In the genomic region with DNA sequence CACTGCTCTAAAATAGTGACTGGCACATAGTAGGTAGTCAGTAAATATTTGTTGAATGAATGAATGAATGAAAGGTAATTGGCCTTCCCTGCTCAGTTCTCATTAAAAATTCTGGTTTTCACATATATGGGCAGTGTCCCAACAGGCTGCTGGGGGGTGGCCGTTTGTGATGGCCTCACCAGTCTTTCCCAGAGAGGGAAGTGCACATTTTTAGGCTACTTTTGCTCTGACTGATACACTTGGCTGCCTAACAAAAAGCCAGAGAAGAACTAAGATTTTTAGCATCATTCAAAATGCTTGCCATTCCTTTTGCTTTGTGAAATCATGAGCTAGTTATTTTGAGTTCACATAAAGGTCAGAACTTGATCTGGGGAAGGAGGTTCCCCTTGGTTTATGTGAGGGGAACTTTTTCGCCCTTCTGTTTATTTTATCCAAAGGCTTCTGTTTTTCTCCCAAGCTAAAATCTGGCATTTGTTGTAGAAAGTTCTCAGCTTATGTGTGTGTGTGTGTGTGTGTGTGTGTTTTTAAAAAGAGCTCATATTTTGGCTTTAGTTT, we compare ENCODE assay signal across 10 cellular contexts.
DNase-seq lines count a peak whose midpoint lies in the region; ATAC-seq and TF ChIP-seq lines count a peak whose summit lies in the region.
"Had no signal": no experiment of that assay in that cellular context is flagged by ENCODE, and none has a peak within 500 bp of the region (broad histone marks: within the 10 kb centered on the region; RNA-seq: fewer than 3 reads in every experiment).

No MANE protein-coding gene starts in this region.

- 28 to 64% (median 43%) methylated on average over 2 of the region's 2 CpGs for WGBS in heart left ventricle, 4 donors

- H3K9me3 ChIP-seq in T-helper 17 cell (ENCODE audit: control insufficient read depth, low read length, poor library complexity, severe bottlenecking) (no peaks in the 10 kb centered on the region), heart left ventricle (no peaks in the 10 kb centered on the region)

- peak overlapping the region; percentile 36 for H3K4me3 Mint-ChIP-seq in T-helper 17 cell

- H3K36me3 ChIP-seq in heart left ventricle = no peaks in the 10 kb centered on the region

- no peak overlapping the region for H3K4me3 ChIP-seq in heart left ventricle

- H3K4me1 Mint-ChIP-seq in T-helper 17 cell = peaks cover 24% of the 10 kb centered on the region

- H3K4me1 ChIP-seq in heart left ventricle = peaks cover 0 to 87% (median 19%) of the 10 kb centered on the region in 12 donors

- no peaks in the 10 kb centered on the region for H3K27me3 Mint-ChIP-seq in T-helper 17 cell

- no peaks in the 10 kb centered on the region for H3K27me3 ChIP-seq in heart left ventricle

- H3K27ac ChIP-seq in heart left ventricle = peak overlapping the region in 9 of 12 donors; percentile 7 to 82 (median 47)
- H3K27ac ChIP-seq: epithelial cell of prostate had no signal

- peak overlapping the region; percentile 29 for H3K27ac Mint-ChIP-seq in T-helper 17 cell

- intact Hi-C loops in heart left ventricle (cut with DNase I) (loop anchor here in 1 of 10 donors (10.0 kb wide), 1 partner anchor 79 kb away; the partner anchor contains the start of gene PTPRJ), sciatic nerve (cut with DNase I) (no loop called here)

- no peak for ATAC-seq in T-helper 17 cell
- peak; percentile 32 to 77 (median 72) for ATAC-seq in heart left ventricle
- peak; percentile 93 for ATAC-seq in sciatic nerve
- no peak for ATAC-seq in HG02610 (IDR thresholded peaks at IDR 0.05; ENCODE audit: unreplicated experiment)
- ATAC-seq in GM21526 (IDR thresholded peaks at IDR 0.05; ENCODE audit: low FRiP score, unreplicated experiment) = no peak
- no peak for ATAC-seq in GM19328 (IDR thresholded peaks at IDR 0.05; ENCODE audit: unreplicated experiment)

- no peak for TF ChIP-seq CTCF in heart left ventricle (IDR thresholded peaks at IDR 0.05)

- TF ChIP-seq POLR2A in heart left ventricle (IDR thresholded peaks at IDR 0.05) = no peak

- no peaks in the 10 kb centered on the region for H3K36me3 Mint-ChIP-seq in T-helper 17 cell (ENCODE audit: low read depth)

- DNase-seq in GM03348 (ENCODE audit: low spot score) = peak; percentile 88
- DNase-seq in T-helper 17 cell = no peak
- DNase-seq in heart left ventricle = peak in 1 of 5 donors; percentile 33
- no peak for DNase-seq in sciatic nerve (ENCODE audit: low spot score)
- no peak for DNase-seq in activated CD4-positive, CD25-positive, alpha-beta regulatory T cell treated with anti-CD3 and anti-CD28 coated beads, Interleukin-2, amount 50 U/mL, for 72 hours
- DNase-seq: NCI-H69 had no signal

Comparison
In these comparisons a context has a peak if more than half of its experiments do, and no peak if none do; other contexts are left out.
1. ATAC-seq: peak in heart left ventricle (4 of 4) and sciatic nerve (single experiment); none in T-helper 17 cell (single experiment), HG02610 (single experiment), GM21526 (single experiment) and GM19328 (single experiment).